ENCODE assay signal across 1 cellular context in genomic region chr1:47334765-47335435, GRCh38.
TF ChIP-seq lines count a peak whose summit lies in the region.

No MANE protein-coding gene starts in this region.

TF ChIP-seq in IMR-90, 13 proteins besides CTCF, POLR2A, EP300 and RAD21 (continued from another document):
- no peak for TF ChIP-seq ELK1 (IDR thresholded peaks at IDR 0.05; ENCODE audit: borderline replicate concordance, low read depth, low read length)
- no peak for TF ChIP-seq MAFK (IDR thresholded peaks at IDR 0.05; ENCODE audit: low read depth, low read length)
